In the genomic region with DNA sequence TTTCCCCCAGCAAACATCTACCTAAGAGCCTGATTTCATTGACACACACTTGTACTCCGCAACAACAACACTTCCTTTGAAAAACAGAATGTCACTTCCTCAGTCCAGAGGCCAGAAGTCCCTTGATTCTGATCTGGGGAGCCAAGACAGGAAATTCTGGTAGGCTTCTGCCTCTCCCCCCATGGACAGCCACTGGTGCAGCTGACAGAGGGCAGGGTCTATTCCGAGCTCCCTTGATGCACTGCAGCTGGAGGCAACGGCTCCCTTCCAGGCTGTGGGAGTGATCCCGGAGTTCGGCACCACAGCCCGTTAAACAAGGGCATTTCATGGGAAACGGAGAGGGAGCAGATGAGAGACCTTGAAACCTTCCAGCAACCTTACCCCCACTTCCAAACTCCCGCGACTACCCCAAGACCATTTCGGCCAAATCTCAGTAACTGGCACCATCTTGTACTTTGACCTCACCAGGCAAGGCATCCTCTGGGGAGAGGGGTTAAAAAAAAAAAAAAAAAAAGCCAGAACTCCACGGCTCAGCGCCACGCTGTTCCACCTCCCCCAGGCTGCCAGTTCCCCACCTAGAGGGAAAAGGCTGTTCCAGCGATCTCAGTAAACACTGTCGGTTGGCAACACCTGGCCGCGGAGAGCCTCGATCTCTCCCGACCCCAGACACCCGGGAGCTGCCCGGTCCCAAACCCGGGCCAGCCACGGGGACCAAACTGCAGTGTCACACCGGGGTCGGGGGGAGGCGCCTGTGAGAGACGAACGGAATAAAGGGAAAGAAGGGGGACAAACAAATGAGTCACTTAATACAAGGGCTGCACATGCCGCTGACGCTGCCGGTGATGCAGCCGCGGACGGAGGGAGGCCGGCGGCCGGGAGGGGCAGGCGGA, we compare ENCODE assay signal across 1 cellular context.
TF ChIP-seq lines count a peak whose summit lies in the region.

No MANE protein-coding gene starts in this region.

TF ChIP-seq in K562, 482 proteins besides CTCF, POLR2A, EP300 and RAD21 (continued from another document):
- TF ChIP-seq, protein P1, sequence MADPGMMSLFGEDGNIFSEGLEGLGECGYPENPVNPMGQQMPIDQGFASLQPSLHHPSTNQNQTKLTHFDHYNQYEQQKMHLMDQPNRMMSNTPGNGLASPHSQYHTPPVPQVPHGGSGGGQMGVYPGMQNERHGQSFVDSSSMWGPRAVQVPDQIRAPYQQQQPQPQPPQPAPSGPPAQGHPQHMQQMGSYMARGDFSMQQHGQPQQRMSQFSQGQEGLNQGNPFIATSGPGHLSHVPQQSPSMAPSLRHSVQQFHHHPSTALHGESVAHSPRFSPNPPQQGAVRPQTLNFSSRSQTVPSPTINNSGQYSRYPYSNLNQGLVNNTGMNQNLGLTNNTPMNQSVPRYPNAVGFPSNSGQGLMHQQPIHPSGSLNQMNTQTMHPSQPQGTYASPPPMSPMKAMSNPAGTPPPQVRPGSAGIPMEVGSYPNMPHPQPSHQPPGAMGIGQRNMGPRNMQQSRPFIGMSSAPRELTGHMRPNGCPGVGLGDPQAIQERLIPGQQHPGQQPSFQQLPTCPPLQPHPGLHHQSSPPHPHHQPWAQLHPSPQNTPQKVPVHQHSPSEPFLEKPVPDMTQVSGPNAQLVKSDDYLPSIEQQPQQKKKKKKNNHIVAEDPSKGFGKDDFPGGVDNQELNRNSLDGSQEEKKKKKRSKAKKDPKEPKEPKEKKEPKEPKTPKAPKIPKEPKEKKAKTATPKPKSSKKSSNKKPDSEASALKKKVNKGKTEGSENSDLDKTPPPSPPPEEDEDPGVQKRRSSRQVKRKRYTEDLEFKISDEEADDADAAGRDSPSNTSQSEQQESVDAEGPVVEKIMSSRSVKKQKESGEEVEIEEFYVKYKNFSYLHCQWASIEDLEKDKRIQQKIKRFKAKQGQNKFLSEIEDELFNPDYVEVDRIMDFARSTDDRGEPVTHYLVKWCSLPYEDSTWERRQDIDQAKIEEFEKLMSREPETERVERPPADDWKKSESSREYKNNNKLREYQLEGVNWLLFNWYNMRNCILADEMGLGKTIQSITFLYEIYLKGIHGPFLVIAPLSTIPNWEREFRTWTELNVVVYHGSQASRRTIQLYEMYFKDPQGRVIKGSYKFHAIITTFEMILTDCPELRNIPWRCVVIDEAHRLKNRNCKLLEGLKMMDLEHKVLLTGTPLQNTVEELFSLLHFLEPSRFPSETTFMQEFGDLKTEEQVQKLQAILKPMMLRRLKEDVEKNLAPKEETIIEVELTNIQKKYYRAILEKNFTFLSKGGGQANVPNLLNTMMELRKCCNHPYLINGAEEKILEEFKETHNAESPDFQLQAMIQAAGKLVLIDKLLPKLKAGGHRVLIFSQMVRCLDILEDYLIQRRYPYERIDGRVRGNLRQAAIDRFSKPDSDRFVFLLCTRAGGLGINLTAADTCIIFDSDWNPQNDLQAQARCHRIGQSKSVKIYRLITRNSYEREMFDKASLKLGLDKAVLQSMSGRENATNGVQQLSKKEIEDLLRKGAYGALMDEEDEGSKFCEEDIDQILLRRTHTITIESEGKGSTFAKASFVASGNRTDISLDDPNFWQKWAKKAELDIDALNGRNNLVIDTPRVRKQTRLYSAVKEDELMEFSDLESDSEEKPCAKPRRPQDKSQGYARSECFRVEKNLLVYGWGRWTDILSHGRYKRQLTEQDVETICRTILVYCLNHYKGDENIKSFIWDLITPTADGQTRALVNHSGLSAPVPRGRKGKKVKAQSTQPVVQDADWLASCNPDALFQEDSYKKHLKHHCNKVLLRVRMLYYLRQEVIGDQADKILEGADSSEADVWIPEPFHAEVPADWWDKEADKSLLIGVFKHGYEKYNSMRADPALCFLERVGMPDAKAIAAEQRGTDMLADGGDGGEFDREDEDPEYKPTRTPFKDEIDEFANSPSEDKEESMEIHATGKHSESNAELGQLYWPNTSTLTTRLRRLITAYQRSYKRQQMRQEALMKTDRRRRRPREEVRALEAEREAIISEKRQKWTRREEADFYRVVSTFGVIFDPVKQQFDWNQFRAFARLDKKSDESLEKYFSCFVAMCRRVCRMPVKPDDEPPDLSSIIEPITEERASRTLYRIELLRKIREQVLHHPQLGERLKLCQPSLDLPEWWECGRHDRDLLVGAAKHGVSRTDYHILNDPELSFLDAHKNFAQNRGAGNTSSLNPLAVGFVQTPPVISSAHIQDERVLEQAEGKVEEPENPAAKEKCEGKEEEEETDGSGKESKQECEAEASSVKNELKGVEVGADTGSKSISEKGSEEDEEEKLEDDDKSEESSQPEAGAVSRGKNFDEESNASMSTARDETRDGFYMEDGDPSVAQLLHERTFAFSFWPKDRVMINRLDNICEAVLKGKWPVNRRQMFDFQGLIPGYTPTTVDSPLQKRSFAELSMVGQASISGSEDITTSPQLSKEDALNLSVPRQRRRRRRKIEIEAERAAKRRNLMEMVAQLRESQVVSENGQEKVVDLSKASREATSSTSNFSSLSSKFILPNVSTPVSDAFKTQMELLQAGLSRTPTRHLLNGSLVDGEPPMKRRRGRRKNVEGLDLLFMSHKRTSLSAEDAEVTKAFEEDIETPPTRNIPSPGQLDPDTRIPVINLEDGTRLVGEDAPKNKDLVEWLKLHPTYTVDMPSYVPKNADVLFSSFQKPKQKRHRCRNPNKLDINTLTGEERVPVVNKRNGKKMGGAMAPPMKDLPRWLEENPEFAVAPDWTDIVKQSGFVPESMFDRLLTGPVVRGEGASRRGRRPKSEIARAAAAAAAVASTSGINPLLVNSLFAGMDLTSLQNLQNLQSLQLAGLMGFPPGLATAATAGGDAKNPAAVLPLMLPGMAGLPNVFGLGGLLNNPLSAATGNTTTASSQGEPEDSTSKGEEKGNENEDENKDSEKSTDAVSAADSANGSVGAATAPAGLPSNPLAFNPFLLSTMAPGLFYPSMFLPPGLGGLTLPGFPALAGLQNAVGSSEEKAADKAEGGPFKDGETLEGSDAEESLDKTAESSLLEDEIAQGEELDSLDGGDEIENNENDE (IDR thresholded peaks at IDR 0.05; ENCODE audit: low read depth, low read length), result no peak
- TF ChIP-seq, protein P2, sequence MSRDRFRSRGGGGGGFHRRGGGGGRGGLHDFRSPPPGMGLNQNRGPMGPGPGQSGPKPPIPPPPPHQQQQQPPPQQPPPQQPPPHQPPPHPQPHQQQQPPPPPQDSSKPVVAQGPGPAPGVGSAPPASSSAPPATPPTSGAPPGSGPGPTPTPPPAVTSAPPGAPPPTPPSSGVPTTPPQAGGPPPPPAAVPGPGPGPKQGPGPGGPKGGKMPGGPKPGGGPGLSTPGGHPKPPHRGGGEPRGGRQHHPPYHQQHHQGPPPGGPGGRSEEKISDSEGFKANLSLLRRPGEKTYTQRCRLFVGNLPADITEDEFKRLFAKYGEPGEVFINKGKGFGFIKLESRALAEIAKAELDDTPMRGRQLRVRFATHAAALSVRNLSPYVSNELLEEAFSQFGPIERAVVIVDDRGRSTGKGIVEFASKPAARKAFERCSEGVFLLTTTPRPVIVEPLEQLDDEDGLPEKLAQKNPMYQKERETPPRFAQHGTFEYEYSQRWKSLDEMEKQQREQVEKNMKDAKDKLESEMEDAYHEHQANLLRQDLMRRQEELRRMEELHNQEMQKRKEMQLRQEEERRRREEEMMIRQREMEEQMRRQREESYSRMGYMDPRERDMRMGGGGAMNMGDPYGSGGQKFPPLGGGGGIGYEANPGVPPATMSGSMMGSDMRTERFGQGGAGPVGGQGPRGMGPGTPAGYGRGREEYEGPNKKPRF (IDR thresholded peaks at IDR 0.05; ENCODE audit: low read depth, low read length), result no peak
- TF ChIP-seq RBM15 (IDR thresholded peaks at IDR 0.05; ENCODE audit: insufficient read depth, low read length) (no peak), E2F1 (CRISPR knock-in tag; IDR thresholded peaks at IDR 0.05) (peak; percentile 66; the same call in 1 of the 2 replicates), ELK3 (CRISPR knock-in tag; IDR thresholded peaks at IDR 0.05) (no peak), ZNF324 (CRISPR knock-in tag; IDR thresholded peaks at IDR 0.05) (no peak), IRF2 (CRISPR knock-in tag; IDR thresholded peaks at IDR 0.05) (no peak), U2AF1 (optimal IDR thresholded peaks at IDR 0.05; ENCODE audit: low read depth, low read length) (no peak), ZNF311 (CRISPR knock-in tag; IDR thresholded peaks at IDR 0.05) (no peak), FOS (IDR thresholded peaks at IDR 0.05; ENCODE audit: extremely low read depth, insufficient read length) (peak; percentile 18), CREB3L1 (IDR thresholded peaks at IDR 0.05; ENCODE audit: borderline replicate concordance, low read depth) (peak; percentile 31; the same call in 1 of the 2 replicates), ARNT (IDR thresholded peaks at IDR 0.05) (peak; percentile 32 to 35; a peak in 2 of 4 replicates), ZNF695 (CRISPR knock-in tag; IDR thresholded peaks at IDR 0.05) (no peak), ZNF133 (CRISPR knock-in tag; IDR thresholded peaks at IDR 0.05) (no peak)
- TF ChIP-seq, protein P3, sequence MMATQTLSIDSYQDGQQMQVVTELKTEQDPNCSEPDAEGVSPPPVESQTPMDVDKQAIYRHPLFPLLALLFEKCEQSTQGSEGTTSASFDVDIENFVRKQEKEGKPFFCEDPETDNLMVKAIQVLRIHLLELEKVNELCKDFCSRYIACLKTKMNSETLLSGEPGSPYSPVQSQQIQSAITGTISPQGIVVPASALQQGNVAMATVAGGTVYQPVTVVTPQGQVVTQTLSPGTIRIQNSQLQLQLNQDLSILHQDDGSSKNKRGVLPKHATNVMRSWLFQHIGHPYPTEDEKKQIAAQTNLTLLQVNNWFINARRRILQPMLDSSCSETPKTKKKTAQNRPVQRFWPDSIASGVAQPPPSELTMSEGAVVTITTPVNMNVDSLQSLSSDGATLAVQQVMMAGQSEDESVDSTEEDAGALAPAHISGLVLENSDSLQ (IDR thresholded peaks at IDR 0.05), result peak; percentile 49; the same call in 1 of the 2 replicates
- TF ChIP-seq, protein P4, sequence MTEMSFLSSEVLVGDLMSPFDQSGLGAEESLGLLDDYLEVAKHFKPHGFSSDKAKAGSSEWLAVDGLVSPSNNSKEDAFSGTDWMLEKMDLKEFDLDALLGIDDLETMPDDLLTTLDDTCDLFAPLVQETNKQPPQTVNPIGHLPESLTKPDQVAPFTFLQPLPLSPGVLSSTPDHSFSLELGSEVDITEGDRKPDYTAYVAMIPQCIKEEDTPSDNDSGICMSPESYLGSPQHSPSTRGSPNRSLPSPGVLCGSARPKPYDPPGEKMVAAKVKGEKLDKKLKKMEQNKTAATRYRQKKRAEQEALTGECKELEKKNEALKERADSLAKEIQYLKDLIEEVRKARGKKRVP (CRISPR knock-in tag; IDR thresholded peaks at IDR 0.05), result no peak
